9 cellular contexts compared by ENCODE assay signal in the genomic region with DNA sequence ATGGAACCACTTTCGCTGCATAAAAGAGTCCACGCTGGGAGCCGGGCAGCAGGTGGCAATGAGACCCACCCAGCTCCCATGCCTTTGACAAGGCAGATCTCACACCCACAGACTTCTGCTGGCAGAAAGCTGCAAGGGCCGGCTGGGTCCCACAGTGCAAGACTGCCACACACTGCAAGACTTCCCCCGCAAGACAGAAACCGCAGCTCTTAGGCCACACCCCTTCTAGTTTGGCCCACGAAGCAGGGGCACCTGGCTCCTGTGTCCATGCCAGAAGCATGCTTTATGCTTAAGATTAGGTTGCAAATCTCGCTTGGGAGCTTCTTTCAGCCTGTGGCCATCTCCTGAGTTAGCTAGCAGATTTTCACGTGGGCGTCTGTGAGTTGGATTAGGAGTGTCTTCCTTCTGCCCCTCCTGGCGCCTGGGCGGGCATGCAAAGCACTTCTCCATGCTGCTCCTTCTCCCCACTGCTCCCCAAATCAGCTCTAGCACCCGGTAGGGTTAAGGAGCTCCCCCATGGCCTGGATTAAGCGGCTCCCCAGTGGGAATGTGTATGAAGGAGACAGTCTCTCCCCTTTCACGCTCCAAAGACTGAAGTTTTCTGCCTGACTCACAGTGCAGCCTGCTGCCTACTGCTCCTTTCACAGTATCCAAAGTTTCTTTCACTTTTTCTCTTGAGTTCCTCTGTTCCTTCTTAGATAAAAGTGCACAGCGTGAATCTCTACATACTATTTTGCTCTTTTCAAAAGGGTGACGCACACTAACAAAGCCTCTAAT. TPM values are rescaled to one million over a fixed set of nuclear protein-coding genes. Genes with fewer than 3 reads are reported as not detected.
DNase-seq lines count a peak whose midpoint lies in the region; FAIRE-seq and TF ChIP-seq lines count a peak whose summit lies in the region.
"Had no signal": no experiment of that assay in that cellular context is flagged by ENCODE, and none has a peak within 500 bp of the region (broad histone marks: within the 10 kb centered on the region; RNA-seq: fewer than 3 reads in every experiment).

No MANE protein-coding gene starts in this region.

- H3K9me3 Mint-ChIP-seq in nephron progenitor cell, result peaks cover 27% of the 10 kb centered on the region

- no peak for TF ChIP-seq POLR2A in H1 (IDR thresholded peaks at IDR 0.05; ENCODE audit: control extremely low read depth in 1 of 2, low read depth in 2 of 2, low read length in 2 of 2)

- H2BK5ac ChIP-seq in H1 (ENCODE audit: low read depth, low read length), result no peak overlapping the region

- H3K79me2 ChIP-seq in KMS-11 (ENCODE audit: insufficient read depth, low read depth) (peaks cover 7% of the 10 kb centered on the region; the same call in 1 of the 2 replicates), H1 (ENCODE audit: control insufficient read depth in 1 of 2, insufficient read depth in 2 of 2, low read length in 2 of 2) (peaks cover 0 to 37% of the 10 kb centered on the region in 2 experiments; a peak in 2 of 4 replicates)

- peaks cover 13% of the 10 kb centered on the region for H3K27me3 Mint-ChIP-seq in nephron progenitor cell (ENCODE audit: low read depth, poor library complexity)

- no peak for DNase-seq in AG04450 (ENCODE audit: low read depth, low spot score)
- no peak for DNase-seq in H1 (ENCODE audit: low read depth in 1 of 2, low spot score in 2 of 2)
- DNase-seq in nephron progenitor cell, result peak; percentile 26
- DNase-seq in NCI-H2081 (lab: John Stamatoyannopoulos, UW), result no peak
- no peak for DNase-seq in activated T-cell treated with anti-CD3 and anti-CD28 coated beads for 4 hours
- no peak for DNase-seq in NCI-H1436 treated with DMSO at 0.1 percent for 48 hours (lab: John Stamatoyannopoulos, UW)
- DNase-seq in effector memory CD4-positive, alpha-beta T cell, result no peak

- peaks cover 44% of the 10 kb centered on the region for H3K4me1 Mint-ChIP-seq in nephron progenitor cell

- H3K79me1 ChIP-seq in H1 (ENCODE audit: low read depth, low read length), result no peaks in the 10 kb centered on the region; the same call in 1 of the 2 replicates

- H4K5ac ChIP-seq in H1 (ENCODE audit: insufficient read length, low read depth, low read length), result no peak overlapping the region

- H3K14ac ChIP-seq in H1 (ENCODE audit: insufficient read length), result no peak overlapping the region

- H3K9me3 ChIP-seq in AG04450 (ENCODE audit: control insufficient read depth, insufficient read depth, low read length), result no peaks in the 10 kb centered on the region
- H3K9me3 ChIP-seq in H1 (ENCODE audit: insufficient read depth in 2 of 2, low read depth in 1 of 2, low read length in 1 of 2), result no peaks in the 10 kb centered on the region
- H3K9me3 ChIP-seq in effector memory CD4-positive, alpha-beta T cell (ENCODE audit: control insufficient read depth, low read length), result no peaks in the 10 kb centered on the region

- peak overlapping the region; percentile 57 for H3K27ac Mint-ChIP-seq in nephron progenitor cell
- H3K27ac Mint-ChIP-seq: T-helper 1 cell treated with Interleukin-12 subunit alpha and Interleukin-12 subunit beta and Interleukin-4 antibody, amounts not matched to agents 30 μg/mL and 1 μg/mL, for 36 hours had no signal

- H2AFZ ChIP-seq in KMS-11 (ENCODE audit: low read depth) (peak overlapping the region; percentile 28; the same call in 1 of the 2 replicates), H1 (ENCODE audit: low read length) (no peak overlapping the region)

- no peak overlapping the region for H2BK20ac ChIP-seq in H1 (ENCODE audit: low read length)

- TF ChIP-seq RAD21 in H1 (IDR thresholded peaks at IDR 0.05 in 1 of 2, conservative IDR thresholded peaks at IDR 0.05 in 1 of 2; ENCODE audit: low read depth in 2 of 2, low read length in 2 of 2), result 0 out of 4 replicates have a peak, but pooled peaks of 1 of the 2 experiments have one; percentile 6

- H4K20me1 ChIP-seq in KMS-11 (ENCODE audit: insufficient read depth), result no peaks in the 10 kb centered on the region
- no peaks in the 10 kb centered on the region for H4K20me1 ChIP-seq in H1 (replicated peaks in 1 of 2; ENCODE audit: control insufficient read depth in 1 of 2, insufficient read depth in 2 of 2, low read length in 2 of 2)

- peak overlapping the region; percentile 71 for H3K4me2 ChIP-seq in KMS-11
- H3K4me2 ChIP-seq in H1 (ENCODE audit: insufficient read depth in 1 of 2, low read depth in 2 of 2, low read length in 2 of 2), result peak overlapping the region; percentile 14 to 28; a peak in 1 of 4 replicates

- H3K36me3 Mint-ChIP-seq in nephron progenitor cell (ENCODE audit: low read depth), result peaks cover 34% of the 10 kb centered on the region

- H3K9ac ChIP-seq in KMS-11 (peak overlapping the region; percentile 11; the same call in 1 of the 2 replicates), H1 (replicated peaks in 1 of 4; ENCODE audit: extremely low read depth in 1 of 4, low read depth in 3 of 4, low read length in 3 of 4) (no peak overlapping the region; a peak in 1 of 7 replicates)

- no peak overlapping the region for H3K56ac ChIP-seq in H1 (replicated peaks; ENCODE audit: insufficient read length, low read depth, low read length)

- CTCF ChIA-PET in AG04450 (lab: Charles Lee), result interaction anchor here (0.7 kb wide), 1 partner anchor 12 kb away, joined by 3 read pairs; no protein-coding TSS in a partner anchor
- CTCF ChIA-PET in H1 (lab: Charles Lee; ENCODE audit: partially characterized antibody), result interaction anchor here (0.6 to 1.3 kb wide), 7 partner anchors 10 to 949 kb away, joined by 3 to 5 read pairs (median 3); no protein-coding TSS in a partner anchor

- peak overlapping the region; percentile 48 for H3K4me3 ChIP-seq in AG04450 (ENCODE audit: low read depth, low read length)
- no peak overlapping the region for H3K4me3 ChIP-seq in KMS-11 (IDR thresholded peaks at IDR 0.05; ENCODE audit: insufficient read depth, low read depth, low read length)
- no peak overlapping the region for H3K4me3 ChIP-seq in H1 (ENCODE audit: extremely low read depth in 1 of 4, insufficient read depth in 2 of 4, low read depth in 3 of 4, low read length in 4 of 4)
- no peak overlapping the region for H3K4me3 ChIP-seq in effector memory CD4-positive, alpha-beta T cell (ENCODE audit: insufficient read depth, low read depth, low read length, poor library complexity, severe bottlenecking)

- no peak overlapping the region for H3K18ac ChIP-seq in H1 (ENCODE audit: extremely low read depth, low read length)

- H3K23me2 ChIP-seq in H1 (ENCODE audit: low read depth, low read length), result no peaks in the 10 kb centered on the region

- no peak overlapping the region for H2BK15ac ChIP-seq in H1 (ENCODE audit: low read length)

- no peak overlapping the region for H3K23ac ChIP-seq in H1 (ENCODE audit: insufficient read length)

- no peak overlapping the region for H2BK12ac ChIP-seq in H1 (ENCODE audit: low read depth, low read length)

- no peak overlapping the region for H4K91ac ChIP-seq in H1 (replicated peaks; ENCODE audit: insufficient read length, low read length)

- H2BK120ac ChIP-seq in H1 (replicated peaks; ENCODE audit: low read depth, low read length), result no peak overlapping the region

- peak overlapping the region; percentile 62 for H3K4me3 Mint-ChIP-seq in nephron progenitor cell
- H3K4me3 Mint-ChIP-seq: T-helper 1 cell treated with Interleukin-12 subunit alpha and Interleukin-12 subunit beta and Interleukin-4 antibody, amounts not matched to agents 30 μg/mL and 1 μg/mL, for 36 hours had no signal

- H3K27ac ChIP-seq in AG04450 (ENCODE audit: low read depth, low read length) (peak overlapping the region; percentile 77), KMS-11 (peak overlapping the region; percentile 43), H1 (ENCODE audit: low read depth, low read length) (no peak overlapping the region)
- H3K27ac ChIP-seq in effector memory CD4-positive, alpha-beta T cell (ENCODE audit: insufficient read depth, low read length, poor library complexity, severe bottlenecking), result no peak overlapping the region

- no peaks in the 10 kb centered on the region for H3K36me3 ChIP-seq in KMS-11 (ENCODE audit: insufficient read depth)
- no peaks in the 10 kb centered on the region for H3K36me3 ChIP-seq in H1 (ENCODE audit: control insufficient read depth in 2 of 4, insufficient read depth in 4 of 4, low read length in 3 of 4)
- H3K36me3 ChIP-seq in effector memory CD4-positive, alpha-beta T cell (ENCODE audit: control insufficient read depth, insufficient read depth, low read length), result no peaks in the 10 kb centered on the region

- no peak for FAIRE-seq in H1 (lab: Jason Lieb, UNC)

- H3K27me3 ChIP-seq in AG04450 (ENCODE audit: control insufficient read depth, insufficient read depth, low read length), result no peaks in the 10 kb centered on the region
- H3K27me3 ChIP-seq in KMS-11 (ENCODE audit: insufficient read depth, low read depth), result no peaks in the 10 kb centered on the region
- no peaks in the 10 kb centered on the region for H3K27me3 ChIP-seq in H1 (replicated peaks in 1 of 4; ENCODE audit: control insufficient read depth in 3 of 4, extremely low read depth in 1 of 4, insufficient read depth in 3 of 4, low read length in 3 of 4)
- no peaks in the 10 kb centered on the region for H3K27me3 ChIP-seq in effector memory CD4-positive, alpha-beta T cell (replicated peaks; ENCODE audit: control insufficient read depth, insufficient read depth, low read length, poor library complexity, severe bottlenecking)

- H3K4me1 ChIP-seq in KMS-11 (ENCODE audit: low read depth, poor library complexity, severe bottlenecking) (peaks cover 31% of the 10 kb centered on the region), H1 (replicated peaks in 1 of 4; ENCODE audit: control insufficient read depth in 3 of 4, insufficient read depth in 4 of 4, low read length in 3 of 4) (peaks cover 8 to 23% (median 14%) of the 10 kb centered on the region in 4 experiments)
- no peaks in the 10 kb centered on the region for H3K4me1 ChIP-seq in effector memory CD4-positive, alpha-beta T cell (ENCODE audit: control insufficient read depth, insufficient read depth, low read length, poor library complexity, severe bottlenecking)

- no peak overlapping the region for H3K4ac ChIP-seq in H1 (replicated peaks; ENCODE audit: insufficient read length, low read depth, low read length)

- POLR2A ChIA-PET in AG04450 (lab: Yijun Ruan, JAX) (interaction anchor here (0.7 kb wide), 1 partner anchor 16 kb away, joined by 3 read pairs; no protein-coding TSS in a partner anchor), H1 (lab: Charles Lee; ENCODE audit: partially characterized antibody) (interaction anchor here (0.8 to 1.1 kb wide), 3 partner anchors 12 to 17 kb away, joined by 3 read pairs; no protein-coding TSS in a partner anchor)

- no peak overlapping the region for H4K8ac ChIP-seq in H1 (ENCODE audit: extremely low read depth, insufficient read depth, low read length)

- whole genome bisulfite sequencing in H1 (ENCODE audit: extremely low coverage in 1 of 2, insufficient coverage in 1 of 2, insufficient read length in 1 of 2, insufficient replicate concordance in 2 of 2, low coverage in 1 of 2, low lambda C conversion rate in 2 of 2, missing lambda C conversion rate in 1 of 2), 2 experiments, result 63% methylated on average over 17 of the region's 17 CpGs; no CpG with 5 or more reads in 1 of the 2 experiments

- H2AK5ac ChIP-seq in H1 (ENCODE audit: low read depth, low read length), result no peak overlapping the region

- TF ChIP-seq CTCF in AG04450 (IDR thresholded peaks at IDR 0.05; ENCODE audit: low read depth, low read length) (no peak), KMS-11 (conservative IDR thresholded peaks at IDR 0.05; ENCODE audit: low read depth, low read length) (no peak), H1 (IDR thresholded peaks at IDR 0.05; ENCODE audit: control extremely low read depth in 1 of 3, insufficient read depth in 1 of 3, low read depth in 1 of 3, low read length in 3 of 3) (no peak), nephron progenitor cell (IDR thresholded peaks at IDR 0.05) (no peak)

- no peak for TF ChIP-seq EP300 in H1 (IDR thresholded peaks at IDR 0.05; ENCODE audit: borderline replicate concordance in 1 of 2, low read depth in 2 of 2, low read length in 2 of 2)

RNA-seq across cellular contexts. Expression of a gene that starts 17.7 kb away (rescaled TPM):
- polyA plus RNA-seq in AG04450 (2011; rRNA removed) (40.4 and 41.1 TPM in 2 replicates), H1 (2011; rRNA removed) (4.1 and 5.4 TPM in 2 replicates)
- 88.6 and 111 TPM in 2 replicates for polyA minus RNA-seq in AG04450 (2011; rRNA and poly(A)+ RNA removed)
- total RNA-seq in H1 (2021; fragmentation: NEBNext Ultra II Directional; extraction: Animal tissue kit (Norgen Biotek cat#: 25700)), result 12.0 and 14.2 TPM in 2 replicates
- polyA plus RNA-seq in H1 (2011; cell fraction: cytosol; rRNA removed), result 5.9 TPM
- polyA plus RNA-seq in H1 (2011; cell fraction: nucleus; rRNA removed), result 7.8 TPM
- 8.2 to 11.6 TPM (median 9.7 TPM) in 4 replicates for polyA plus RNA-seq in H1 (2012, experiment 1 of 2)
- 0.83 TPM for polyA plus RNA-seq in H1 (2012, experiment 2 of 2)
- polyA plus RNA-seq in H1 (2013, experiment 1 of 2), result 29.0 TPM
- 29.3 TPM for polyA plus RNA-seq in H1 (2013, experiment 2 of 2)
- polyA minus RNA-seq in H1 (2011; rRNA and poly(A)+ RNA removed), result 21.9 and 32.2 TPM in 2 replicates
- 14.8 TPM for polyA minus RNA-seq in H1 (2011; cell fraction: cytosol; rRNA and poly(A)+ RNA removed)
- polyA minus RNA-seq in H1 (2011; cell fraction: nucleus; rRNA and poly(A)+ RNA removed), result 24.6 TPM

Comparison
In these comparisons a context has a peak if more than half of its experiments do, and no peak if none do; other contexts are left out.
1. H3K27ac ChIP-seq: peak in AG04450 (single experiment) and KMS-11 (single experiment); none in H1 (single experiment) and effector memory CD4-positive, alpha-beta T cell (single experiment).